8 cellular contexts compared by ENCODE assay signal in genomic region chr17:29568331-29569244, GRCh38. TPM values are rescaled to one million over a fixed set of nuclear protein-coding genes. Genes with fewer than 3 reads are reported as not detected.
DNase-seq lines count a peak whose midpoint lies in the region; ATAC-seq and TF ChIP-seq lines count a peak whose summit lies in the region.

TP53I13 (plus strand) TSS chr17:29568701; CDS start chr17:29568759, 58 bp downstream.

- peaks cover 31% of the 10 kb centered on the region for H3K4me1 ChIP-seq in CD4-positive, alpha-beta memory T cell (ENCODE audit: insufficient read depth, low read length)
- H3K4me1 ChIP-seq in subcutaneous abdominal adipose tissue (ENCODE audit: control insufficient read depth in 5 of 5, insufficient read depth in 5 of 5, low read length in 5 of 5), result peaks cover 10 to 84% (median 79%) of the 10 kb centered on the region in 5 donors

- POLR2A ChIA-PET in CD4-positive, alpha-beta memory T cell (lab: Charles Lee; ENCODE audit: partially characterized antibody), result interaction anchor here (0.6 to 10.2 kb wide), 21 partner anchors 8 to 723 kb away, joined by 3 to 119 read pairs (median 5); partner anchors contain the start of genes ANKRD13B, BLMH, GIT1 and SSH2

- CTCF ChIA-PET in CD4-positive, alpha-beta memory T cell (lab: Charles Lee; ENCODE audit: partially characterized antibody), result interaction anchor here (0.8 to 28.5 kb wide), 9 partner anchors 11 to 363 kb away, joined by 3 to 523 read pairs (median 6); partner anchors contain the start of genes ANKRD13B, CORO6 and SSH2

- H3K36me3 Mint-ChIP-seq in CD4-positive, alpha-beta memory T cell, result peaks cover 0 to 14% of the 10 kb centered on the region in 2 donors
- H3K36me3 Mint-ChIP-seq in IgD-negative memory B cell (peaks cover 3% of the 10 kb centered on the region), nephron (ENCODE audit: low read depth) (peaks cover 6% of the 10 kb centered on the region)
- peaks cover 15% of the 10 kb centered on the region for H3K36me3 Mint-ChIP-seq in activated T-helper 17 cell treated with anti-CD3 and anti-CD28 coated beads, Interleukin-2, amount 50 U/mL, for 72 hours (ENCODE audit: low read depth)

- H3K9me3 ChIP-seq in CD4-positive, alpha-beta memory T cell (ENCODE audit: control insufficient read depth in 1 of 2, low read length in 2 of 2), result no peaks in the 10 kb centered on the region
- H3K9me3 ChIP-seq in subcutaneous abdominal adipose tissue (ENCODE audit: control insufficient read depth in 5 of 5, low read length in 5 of 5), result no peaks in the 10 kb centered on the region

- H3K4me1 Mint-ChIP-seq in CD4-positive, alpha-beta memory T cell, result peaks cover 23 to 55% (median 34%) of the 10 kb centered on the region in 4 donors
- H3K4me1 Mint-ChIP-seq in IgD-negative memory B cell, result peaks cover 18 to 26% (median 23%) of the 10 kb centered on the region in 3 donors
- peaks cover 14% of the 10 kb centered on the region for H3K4me1 Mint-ChIP-seq in activated T-helper 17 cell treated with anti-CD3 and anti-CD28 coated beads, Interleukin-2, amount 50 U/mL, for 72 hours
- peaks cover 35% of the 10 kb centered on the region for H3K4me1 Mint-ChIP-seq in nephron

- TF ChIP-seq CTCF in GM20000 (IDR thresholded peaks at IDR 0.05; ENCODE audit: extremely low read depth, missing control alignments) (no peak), fibroblast of mammary gland (conservative IDR thresholded peaks at IDR 0.05; ENCODE audit: control insufficient read depth, insufficient read depth, low read depth, low read length) (no peak), nephron (IDR thresholded peaks at IDR 0.05; ENCODE audit: unreplicated experiment in 3 of 3) (no peak)

- H3K27ac Mint-ChIP-seq in CD4-positive, alpha-beta memory T cell, result peak within 1 kb of the TSS; percentile 92 to 98 (median 95)
- H3K27ac Mint-ChIP-seq in IgD-negative memory B cell (peak within 1 kb of the TSS; percentile 94 to 96 (median 94)), nephron (peak within 1 kb of the TSS; percentile 79 to 97 (median 94))
- H3K27ac Mint-ChIP-seq in activated T-helper 17 cell treated with anti-CD3 and anti-CD28 coated beads, Interleukin-2, amount 50 U/mL, for 72 hours, result peak within 1 kb of the TSS; percentile 92

- peak; percentile 87 for TF ChIP-seq POLR2A in Raji (IDR thresholded peaks at IDR 0.05; ENCODE audit: insufficient read depth, low read depth, low read length)

- H3K27me3 ChIP-seq in CD4-positive, alpha-beta memory T cell (ENCODE audit: insufficient read depth, low read length), result no peaks in the 10 kb centered on the region
- H3K27me3 ChIP-seq in subcutaneous abdominal adipose tissue (ENCODE audit: control insufficient read depth in 5 of 5, insufficient read depth in 4 of 5, low read length in 5 of 5), result no peaks in the 10 kb centered on the region

- peak within 1 kb of the TSS; percentile 61 for H3K27ac ChIP-seq in CD4-positive, alpha-beta memory T cell (ENCODE audit: low read depth, low read length)
- H3K27ac ChIP-seq in subcutaneous abdominal adipose tissue (ENCODE audit: low read depth, low read length), result peak within 1 kb of the TSS; percentile 78

- intact Hi-C loops in CD4-positive, alpha-beta memory T cell (cut with micrococcal nuclease), result loop anchor here (1.0 to 5.0 kb wide), 6 partner anchors 12 to 276 kb away; partner anchors contain the start of genes GIT1, NUFIP2 and TAOK1

- DNase-seq in CD4-positive, alpha-beta memory T cell, result peak; percentile 78 to 86 (median 83)
- DNase-seq in GM20000 (ENCODE audit: low spot score) (peak; percentile 96), fibroblast of mammary gland (ENCODE audit: low read depth) (peak; percentile 61)

- ATAC-seq in activated T-helper 17 cell treated with anti-CD3 and anti-CD28 coated beads, Interleukin-2, amount 50 U/mL, for 72 hours (replicated peaks), result peak; percentile 60

- no peaks in the 10 kb centered on the region for H3K36me3 ChIP-seq in CD4-positive, alpha-beta memory T cell (ENCODE audit: insufficient read depth, low read length)
- peaks cover 0 to 14% (median 5%) of the 10 kb centered on the region in 5 donors for H3K36me3 ChIP-seq in subcutaneous abdominal adipose tissue (ENCODE audit: control insufficient read depth in 5 of 5, insufficient read depth in 5 of 5, low read length in 5 of 5)

- peak within 1 kb of the TSS; percentile 92 to 98 (median 96) for H3K4me3 Mint-ChIP-seq in CD4-positive, alpha-beta memory T cell
- H3K4me3 Mint-ChIP-seq in IgD-negative memory B cell (peak within 1 kb of the TSS; percentile 95 to 98 (median 97)), nephron (peak within 1 kb of the TSS; percentile 93 to 96 (median 96))
- H3K4me3 Mint-ChIP-seq in activated T-helper 17 cell treated with anti-CD3 and anti-CD28 coated beads, Interleukin-2, amount 50 U/mL, for 72 hours, result peak within 1 kb of the TSS; percentile 96

- H3K4me3 ChIP-seq in CD4-positive, alpha-beta memory T cell (ENCODE audit: low read length in 2 of 2), result peak within 1 kb of the TSS; percentile 58 to 83
- H3K4me3 ChIP-seq in fibroblast of mammary gland (ENCODE audit: control insufficient read depth, low read depth, low read length) (peak within 1 kb of the TSS; percentile 68), subcutaneous abdominal adipose tissue (ENCODE audit: low read depth in 1 of 5, low read length in 5 of 5) (peak within 1 kb of the TSS; percentile 76 to 98 (median 87))

- H3K9ac ChIP-seq in subcutaneous abdominal adipose tissue (ENCODE audit: low read length in 5 of 5), result peak within 1 kb of the TSS in 4 of 5 donors; percentile 73 to 86 (median 78)

- H3K9me3 Mint-ChIP-seq in CD4-positive, alpha-beta memory T cell, result no peaks in the 10 kb centered on the region
- no peaks in the 10 kb centered on the region for H3K9me3 Mint-ChIP-seq in IgD-negative memory B cell
- H3K9me3 Mint-ChIP-seq in activated T-helper 17 cell treated with anti-CD3 and anti-CD28 coated beads, Interleukin-2, amount 50 U/mL, for 72 hours, result no peaks in the 10 kb centered on the region
- H3K9me3 Mint-ChIP-seq in nephron, result no peaks in the 10 kb centered on the region

- H3K27me3 Mint-ChIP-seq in CD4-positive, alpha-beta memory T cell, result no peaks in the 10 kb centered on the region
- no peaks in the 10 kb centered on the region for H3K27me3 Mint-ChIP-seq in IgD-negative memory B cell
- H3K27me3 Mint-ChIP-seq in activated T-helper 17 cell treated with anti-CD3 and anti-CD28 coated beads, Interleukin-2, amount 50 U/mL, for 72 hours, result no peaks in the 10 kb centered on the region
- H3K27me3 Mint-ChIP-seq in nephron (ENCODE audit: low read depth), result peaks cover 48% of the 10 kb centered on the region

RNA-seq across cellular contexts. Expression of gene TP53I13, which starts in this region (rescaled TPM):
- 100 to 1,000 TPM; 149 to 158 TPM for total RNA-seq in CD4-positive, alpha-beta memory T cell
- 10 to 100 TPM; 31.5 to 47.5 TPM for polyA plus RNA-seq in CD4-positive, alpha-beta memory T cell
- polyA plus RNA-seq in IgD-negative memory B cell, result 29.4 TPM
- 10 to 100 TPM; 45.7 to 58.1 TPM for total RNA-seq in activated T-helper 17 cell treated with anti-CD3 and anti-CD28 coated beads, Interleukin-2, amount 50 U/mL, for 72 hours

Comparison
In these comparisons a context has a peak if more than half of its experiments do, and no peak if none do; other contexts are left out.
1. Peak in every context shown above with its lines: DNase-seq, ATAC-seq, H3K4me3 ChIP-seq and H3K27ac ChIP-seq.